ENCODE assay signal across 1 cellular context in genomic region chr1:245984390-245985155, GRCh38.
TF ChIP-seq lines count a peak whose summit lies in the region.

No MANE protein-coding gene starts in this region.

TF ChIP-seq in GM12878, 131 proteins besides CTCF, POLR2A, EP300 and RAD21 (continued from another document and continues in another):
- no peak for TF ChIP-seq E4F1 (IDR thresholded peaks at IDR 0.05; ENCODE audit: borderline replicate concordance, partially characterized antibody)
- TF ChIP-seq ZNF592 (IDR thresholded peaks at IDR 0.05), result no peak
- TF ChIP-seq NFXL1 (IDR thresholded peaks at IDR 0.05; ENCODE audit: borderline replicate concordance), result no peak
- no peak for TF ChIP-seq KAT2A (conservative IDR thresholded peaks at IDR 0.05; ENCODE audit: control insufficient read depth, low read depth, low read length)
- no peak for TF ChIP-seq HDAC6 (IDR thresholded peaks at IDR 0.05; ENCODE audit: unreplicated experiment)
- no peak for TF ChIP-seq CBFB (IDR thresholded peaks at IDR 0.05; ENCODE audit: low read depth)
- TF ChIP-seq NR2C2 (IDR thresholded peaks at IDR 0.05; ENCODE audit: borderline replicate concordance, control insufficient read depth, insufficient read length, low read depth), result no peak
- TF ChIP-seq ZNF24 (IDR thresholded peaks at IDR 0.05), result no peak
- TF ChIP-seq CUX1 (IDR thresholded peaks at IDR 0.05; ENCODE audit: insufficient replicate concordance, low read depth, low read length), result no peak
- no peak; the same call in 1 of the 2 replicates for TF ChIP-seq BMI1 (IDR thresholded peaks at IDR 0.05; ENCODE audit: borderline replicate concordance)
- no peak for TF ChIP-seq RB1 (IDR thresholded peaks at IDR 0.05; ENCODE audit: borderline replicate concordance)
- TF ChIP-seq IRF4 (IDR thresholded peaks at IDR 0.05; ENCODE audit: low read depth, low read length), result 0 out of 2 replicates have a peak, but pooled peaks have one; percentile 45
- TF ChIP-seq NR2C1 (IDR thresholded peaks at IDR 0.05), result no peak
- TF ChIP-seq POLR2AphosphoS5 (IDR thresholded peaks at IDR 0.05; ENCODE audit: low read length), result no peak
- TF ChIP-seq TCF3 (IDR thresholded peaks at IDR 0.05; ENCODE audit: borderline replicate concordance, insufficient read depth, low read depth, low read length), result no peak
- no peak for TF ChIP-seq SUZ12 (IDR thresholded peaks at IDR 0.05; ENCODE audit: unreplicated experiment)
- TF ChIP-seq YBX1 (IDR thresholded peaks at IDR 0.05), result no peak
- no peak for TF ChIP-seq MEF2A (IDR thresholded peaks at IDR 0.05; ENCODE audit: insufficient read depth, low read depth, low read length)
- no peak for TF ChIP-seq EGR1 (IDR thresholded peaks at IDR 0.05; ENCODE audit: borderline replicate concordance in 1 of 2, low read depth in 2 of 2, low read length in 2 of 2)
- TF ChIP-seq NBN (IDR thresholded peaks at IDR 0.05), result no peak
- TF ChIP-seq ATF7 (IDR thresholded peaks at IDR 0.05; ENCODE audit: low read depth), result no peak
- no peak for TF ChIP-seq FOXM1 (IDR thresholded peaks at IDR 0.05; ENCODE audit: low read depth, low read length)
- TF ChIP-seq IKZF1 (conservative IDR thresholded peaks at IDR 0.05), result peak; percentile 52
- TF ChIP-seq CHD2 (IDR thresholded peaks at IDR 0.05; ENCODE audit: borderline replicate concordance, low read depth, low read length), result no peak
- no peak for TF ChIP-seq MAX (IDR thresholded peaks at IDR 0.05; ENCODE audit: low read depth, low read length)
- no peak for TF ChIP-seq POU2F2 (IDR thresholded peaks at IDR 0.05; ENCODE audit: borderline replicate concordance, low read depth, low read length)
- TF ChIP-seq TARDBP (IDR thresholded peaks at IDR 0.05; ENCODE audit: borderline replicate concordance), result no peak
- TF ChIP-seq MEF2B (IDR thresholded peaks at IDR 0.05; ENCODE audit: partially characterized antibody, poor library complexity, severe bottlenecking), result no peak
- TF ChIP-seq SRF (IDR thresholded peaks at IDR 0.05; ENCODE audit: low read depth in 2 of 2, low read length in 2 of 2), result no peak
- TF ChIP-seq NKRF (conservative IDR thresholded peaks at IDR 0.05), result no peak
- no peak for TF ChIP-seq KDM1A (IDR thresholded peaks at IDR 0.05; ENCODE audit: borderline replicate concordance)
- no peak for TF ChIP-seq SP1 (IDR thresholded peaks at IDR 0.05; ENCODE audit: low read depth, low read length)
- no peak for TF ChIP-seq ZNF384 (IDR thresholded peaks at IDR 0.05; ENCODE audit: borderline replicate concordance, low read depth, low read length)
- TF ChIP-seq EZH2 (IDR thresholded peaks at IDR 0.05; ENCODE audit: borderline replicate concordance, control insufficient read depth, low read depth, low read length), result no peak
- no peak for TF ChIP-seq SPI1 (IDR thresholded peaks at IDR 0.05; ENCODE audit: borderline replicate concordance, insufficient read depth, low read depth, low read length)
- no peak for TF ChIP-seq CEBPB (IDR thresholded peaks at IDR 0.05; ENCODE audit: borderline replicate concordance in 1 of 2, low read depth in 2 of 2, low read length in 2 of 2)
- TF ChIP-seq MXI1 (IDR thresholded peaks at IDR 0.05; ENCODE audit: low read depth, low read length), result no peak
- no peak for TF ChIP-seq STAT3 (IDR thresholded peaks at IDR 0.05; ENCODE audit: low read depth, low read length)
- TF ChIP-seq JUNB (IDR thresholded peaks at IDR 0.05), result peak; percentile 73
- TF ChIP-seq ZSCAN29 (IDR thresholded peaks at IDR 0.05), result no peak
- no peak for TF ChIP-seq ZZZ3 (IDR thresholded peaks at IDR 0.05; ENCODE audit: control insufficient read depth, insufficient read length, low read depth)
- no peak for TF ChIP-seq JUND (IDR thresholded peaks at IDR 0.05; ENCODE audit: low read depth, low read length)
- no peak for TF ChIP-seq POLR2AphosphoS2 (IDR thresholded peaks at IDR 0.05; ENCODE audit: low read depth, low read length)
- TF ChIP-seq SREBF1 (IDR thresholded peaks at IDR 0.05; ENCODE audit: low read length), result no peak
- TF ChIP-seq ASH2L (IDR thresholded peaks at IDR 0.05; ENCODE audit: borderline replicate concordance, low read depth), result no peak
- TF ChIP-seq MTA2 (IDR thresholded peaks at IDR 0.05; ENCODE audit: low read depth), result peak; percentile 42; the same call in 1 of the 2 replicates
- no peak; the same call in 1 of the 2 replicates for TF ChIP-seq ZNF687 (IDR thresholded peaks at IDR 0.05)
- TF ChIP-seq ETV6 (conservative IDR thresholded peaks at IDR 0.05 in 1 of 2, IDR thresholded peaks at IDR 0.05 in 1 of 2; ENCODE audit: borderline replicate concordance in 1 of 2, low read depth in 1 of 2), result 0 out of 4 replicates have a peak, but pooled peaks of 1 of the 2 experiments have one; percentile 6
- TF ChIP-seq RUNX3 (IDR thresholded peaks at IDR 0.05; ENCODE audit: low read length), result 0 out of 2 replicates have a peak, but pooled peaks have one; percentile 36
- TF ChIP-seq CREM (IDR thresholded peaks at IDR 0.05; ENCODE audit: low read depth), result no peak
- no peak for TF ChIP-seq YY1 (IDR thresholded peaks at IDR 0.05; ENCODE audit: low read depth, low read length)
- peak; percentile 25 to 47; a peak in 2 of 4 replicates for TF ChIP-seq IKZF2 (IDR thresholded peaks at IDR 0.05)
- TF ChIP-seq MYC (IDR thresholded peaks at IDR 0.05; ENCODE audit: insufficient read depth, insufficient read length, insufficient replicate concordance, low read length, severe bottlenecking), result no peak
- no peak for TF ChIP-seq CREB1 (IDR thresholded peaks at IDR 0.05; ENCODE audit: low read depth)
